8 cellular contexts compared by ENCODE assay signal in genomic region chr3:52280046-52280445, GRCh38. TPM values are rescaled to one million over a fixed set of nuclear protein-coding genes. Genes with fewer than 3 reads are reported as not detected.
A peak's percentile ranks its signal among the peaks of the same experiment; 100 is the strongest.
DNase-seq lines count a peak whose midpoint lies in the region; ATAC-seq and TF ChIP-seq lines count a peak whose summit lies in the region.

No MANE protein-coding gene starts in this region.

- peaks cover 13% of the 10 kb centered on the region for H3K36me3 ChIP-seq in BLaER1

- no peak overlapping the region for H3K27ac Mint-ChIP-seq in stimulated activated memory B cell treated with anti-CD40 and anti-IgM and Interleukin-4, amounts not matched to agents 10 μg/mL and 1 μg/mL and 100 μg/mL, for 72 hours

- no peaks in the 10 kb centered on the region for H3K27me3 Mint-ChIP-seq in stimulated activated memory B cell treated with anti-CD40 and anti-IgM and Interleukin-4, amounts not matched to agents 10 μg/mL and 1 μg/mL and 100 μg/mL, for 72 hours

- peaks cover 43% of the 10 kb centered on the region for H3K4me1 ChIP-seq in BLaER1

- no peaks in the 10 kb centered on the region for H3K9me3 Mint-ChIP-seq in stimulated activated memory B cell treated with anti-CD40 and anti-IgM and Interleukin-4, amounts not matched to agents 10 μg/mL and 1 μg/mL and 100 μg/mL, for 72 hours

- H3K36me3 Mint-ChIP-seq in stimulated activated memory B cell treated with anti-CD40 and anti-IgM and Interleukin-4, amounts not matched to agents 10 μg/mL and 1 μg/mL and 100 μg/mL, for 72 hours: peaks cover 15% of the 10 kb centered on the region

- H3K27ac ChIP-seq in BLaER1: no peak overlapping the region

- H3K4me3 ChIP-seq in BLaER1 (no peak overlapping the region), cardiac fibroblast (replicated peaks in 1 of 2; ENCODE audit: low read depth in 2 of 2, low read length in 2 of 2) (peak overlapping the region in 1 of 2 donors; percentile 1)

- H3K4me1 Mint-ChIP-seq in stimulated activated memory B cell treated with anti-CD40 and anti-IgM and Interleukin-4, amounts not matched to agents 10 μg/mL and 1 μg/mL and 100 μg/mL, for 72 hours: peaks cover 34% of the 10 kb centered on the region

- no peak overlapping the region for H3K9ac ChIP-seq in BLaER1

- H3K4me2 ChIP-seq in BLaER1: peak overlapping the region; percentile 89; the same call in 1 of the 2 replicates

- no peaks in the 10 kb centered on the region for H3K9me3 ChIP-seq in BLaER1

- H3K27me3 ChIP-seq in BLaER1: no peaks in the 10 kb centered on the region

- no peak for ATAC-seq in HG02840 (IDR thresholded peaks at IDR 0.05; ENCODE audit: low FRiP score, unreplicated experiment)
- no peak for ATAC-seq in stimulated activated memory B cell treated with anti-CD40 and anti-IgM and Interleukin-4, amounts not matched to agents 10 μg/mL and 1 μg/mL and 100 μg/mL, for 72 hours
- ATAC-seq in GM21825 (IDR thresholded peaks at IDR 0.05; ENCODE audit: unreplicated experiment): no peak
- ATAC-seq in HG03025 (IDR thresholded peaks at IDR 0.05; ENCODE audit: low FRiP score, unreplicated experiment): no peak

- H4K20me1 ChIP-seq in BLaER1: peaks cover 31% of the 10 kb centered on the region

- DNase-seq in NCI-H146 treated with DMSO at 0.1 percent for 48 hours (lab: John Stamatoyannopoulos, UW; ENCODE audit: unreplicated experiment) (peak; percentile 22), cardiac fibroblast (ENCODE audit: low read depth in 2 of 2) (peak; percentile 53 to 68), myocyte (ENCODE audit: low read depth) (peak; percentile 85)

- TF ChIP-seq CTCF in cardiac fibroblast (IDR thresholded peaks at IDR 0.05; ENCODE audit: low read depth, low read length): no peak

- no peak overlapping the region for H3K4me3 Mint-ChIP-seq in stimulated activated memory B cell treated with anti-CD40 and anti-IgM and Interleukin-4, amounts not matched to agents 10 μg/mL and 1 μg/mL and 100 μg/mL, for 72 hours

RNA-seq across cellular contexts. Expression of gene WDR82, which starts 1.6 kb away (rescaled TPM):
- 49.5 and 58.6 TPM in 2 replicates for total RNA-seq in myocyte
- 62.2 TPM for polyA plus RNA-seq in myocyte (2012)

RNA-seq across cellular contexts. Expression of gene GLYCTK, which starts 7.6 kb away (rescaled TPM):
- 6.3 and 7.8 TPM in 2 replicates for total RNA-seq in myocyte
- 6.0 TPM for polyA plus RNA-seq in myocyte (2012)

RNA-seq across cellular contexts. Expression of gene PPM1M, which starts 34.5 kb away (rescaled TPM):
- total RNA-seq in myocyte: 5.5 and 7.3 TPM in 2 replicates
- 29.7 TPM for polyA plus RNA-seq in myocyte (2012)

RNA-seq across cellular contexts. Expression of gene DNAH1, which starts 36.1 kb away (rescaled TPM):
- 1.9 and 3.8 TPM in 2 replicates for total RNA-seq in myocyte
- 3.3 TPM for polyA plus RNA-seq in myocyte (2012)

RNA-seq across cellular contexts. Expression of gene TWF2, which starts 41.1 kb away (rescaled TPM):
- 24.3 and 67.9 TPM in 2 replicates for total RNA-seq in myocyte
- 66.1 TPM for polyA plus RNA-seq in myocyte (2012)

Comparison
In these comparisons a context has a peak if more than half of its experiments do, and no peak if none do; other contexts are left out.
1. DNase-seq: peak in every context shown above with its lines; median percentile 85 in myocyte; 60 in cardiac fibroblast; 22 in NCI-H146 treated with DMSO at 0.1 percent for 48 hours.